Comparison of ENCODE assay signal across 9 cellular contexts in genomic region chr5:142025637-142026036, GRCh38. TPM values are rescaled to one million over a fixed set of nuclear protein-coding genes. Genes with fewer than 3 reads are reported as not detected.
DNase-seq lines count a peak whose midpoint lies in the region; ATAC-seq, FAIRE-seq and TF ChIP-seq lines count a peak whose summit lies in the region.
"Had no signal": no experiment of that assay in that cellular context is flagged by ENCODE, and none has a peak within 500 bp of the region (broad histone marks: within the 10 kb centered on the region; RNA-seq: fewer than 3 reads in every experiment).

No MANE protein-coding gene starts in this region.

- H3K9ac ChIP-seq in HUES6 (ENCODE audit: low read length) (no peak overlapping the region), K562 (ENCODE audit: insufficient read depth in 1 of 2, low read depth in 2 of 2, low read length in 2 of 2) (peak overlapping the region in 1 of 2 experiments; percentile 44; a peak in 2 of 4 replicates)

- H3K27me3 ChIP-seq in ACC112 (ENCODE audit: insufficient read depth, low read length) (no peaks in the 10 kb centered on the region; the same call in 1 of the 2 replicates), HUES6 (ENCODE audit: control insufficient read depth, insufficient read depth, low read length) (peaks cover 7% of the 10 kb centered on the region; the same call in 1 of the 2 replicates), K562 (ENCODE audit: control insufficient read depth in 2 of 2, insufficient read depth in 2 of 2, low read length in 2 of 2) (no peaks in the 10 kb centered on the region), pancreas (no peaks in the 10 kb centered on the region)

- no peaks in the 10 kb centered on the region for H3K9me3 Mint-ChIP-seq in naive thymus-derived CD8-positive, alpha-beta T cell

- no peaks in the 10 kb centered on the region for H3K79me2 ChIP-seq in ACC112 (ENCODE audit: control insufficient read depth, insufficient read depth, low read length, unreplicated experiment)
- no peaks in the 10 kb centered on the region for H3K79me2 ChIP-seq in K562 (ENCODE audit: control insufficient read depth, insufficient read depth, low read length)

- no peaks in the 10 kb centered on the region for H3K36me3 Mint-ChIP-seq in naive thymus-derived CD8-positive, alpha-beta T cell

- H3K27ac ChIP-seq in ACC112 (ENCODE audit: low read depth, low read length) (no peak overlapping the region), HUES6 (ENCODE audit: low read depth, low read length) (no peak overlapping the region), K562 (ENCODE audit: extremely low read depth, low read depth, low read length) (no peak overlapping the region; the same call in 2 of the 3 replicates), pancreas (no peak overlapping the region)

- H3K9me3 ChIP-seq in HUES6 (ENCODE audit: control insufficient read depth, insufficient read depth, low read depth, low read length) (no peaks in the 10 kb centered on the region), K562 (replicated peaks; ENCODE audit: control insufficient read depth, insufficient read depth, low read depth, low read length) (no peaks in the 10 kb centered on the region), pancreas (no peaks in the 10 kb centered on the region)

- no peaks in the 10 kb centered on the region for H4K20me1 ChIP-seq in K562 (replicated peaks; ENCODE audit: control insufficient read depth, insufficient read depth, low read length)

- H3K27me3 Mint-ChIP-seq in naive thymus-derived CD8-positive, alpha-beta T cell: peaks cover 0 to 8% (median 0%) of the 10 kb centered on the region in 5 donors

- intact Hi-C loops in K562 (cut with micrococcal nuclease) (no loop called here), pancreas (cut with DNase I) (no loop called here)

- in situ Hi-C loops in K562 (cut with MboI): no loop called here

- CTCF ChIA-PET in K562 (lab: Yijun Ruan, JAX; ENCODE audit: low intra/inter-chr PET ratio): no interaction called here

- peaks cover 12% of the 10 kb centered on the region for H3K4me1 ChIP-seq in ACC112 (ENCODE audit: control insufficient read depth, insufficient read depth, low read length, unreplicated experiment)
- H3K4me1 ChIP-seq in HUES6 (ENCODE audit: control insufficient read depth, insufficient read depth, low read length): no peaks in the 10 kb centered on the region
- peaks cover 4 to 6% of the 10 kb centered on the region in 2 experiments; a peak in 3 of 5 replicates for H3K4me1 ChIP-seq in K562 (replicated peaks in 1 of 2; ENCODE audit: control insufficient read depth in 2 of 2, insufficient read depth in 2 of 2, low read length in 2 of 2)
- peaks cover 0 to 5% (median 0%) of the 10 kb centered on the region in 3 donors for H3K4me1 ChIP-seq in pancreas

- H3K4me1 Mint-ChIP-seq in naive thymus-derived CD8-positive, alpha-beta T cell: peaks cover 8 to 20% (median 17%) of the 10 kb centered on the region in 4 donors

- FAIRE-seq in K562 (lab: Jason Lieb, UNC): no peak
- FAIRE-seq in pancreas (lab: Jason Lieb, UNC): no peak

- POLR2A ChIA-PET in K562 (lab: Yijun Ruan, JAX): interaction anchor here (0.9 to 1.4 kb wide), 2 partner anchors 11 to 84 kb away, joined by 3 to 5 read pairs; no protein-coding TSS in a partner anchor
- POLR2A ChIA-PET in naive thymus-derived CD8-positive, alpha-beta T cell (lab: Charles Lee): interaction anchor here (1.4 to 3.4 kb wide), 9 partner anchors 9 to 83 kb away, joined by 4 to 35 read pairs (median 9); partner anchors contain the start of genes GNPDA1 and NDFIP1

- ATAC-seq in K562: no peak
- no peak for ATAC-seq in naive thymus-derived CD8-positive, alpha-beta T cell
- ATAC-seq in pancreas: no peak
- ATAC-seq in GM21723 (IDR thresholded peaks at IDR 0.05; ENCODE audit: unreplicated experiment): no peak

- peak overlapping the region; percentile 82 to 96 (median 90) for H3K4me3 Mint-ChIP-seq in naive thymus-derived CD8-positive, alpha-beta T cell

- no peak for TF ChIP-seq CTCF in K562 (IDR thresholded peaks at IDR 0.05 in 2 of 3, conservative IDR thresholded peaks at IDR 0.05 in 1 of 3; ENCODE audit: insufficient read depth in 2 of 3, low read depth in 1 of 3, low read length in 3 of 3)
- no peak for TF ChIP-seq CTCF in GM10266 (IDR thresholded peaks at IDR 0.05; ENCODE audit: control insufficient read depth, insufficient read depth, low read depth, missing control alignments)
- no peak for TF ChIP-seq CTCF in pancreas (IDR thresholded peaks at IDR 0.05)

- H3K27ac Mint-ChIP-seq in naive thymus-derived CD8-positive, alpha-beta T cell: peak overlapping the region; percentile 90 to 100 (median 99)

- H3K4me3 ChIP-seq in ACC112 (ENCODE audit: low read depth, low read length) (peak overlapping the region; percentile 67), HUES6 (ENCODE audit: low read depth, low read length) (peak overlapping the region; percentile 62), K562 (no peak overlapping the region; the same call in 1 of the 2 replicates), pancreas (no peak overlapping the region)

- no peak for TF ChIP-seq POLR2A in K562 (conservative IDR thresholded peaks at IDR 0.05)

- H3K36me3 ChIP-seq in ACC112 (ENCODE audit: insufficient read depth, low read length) (no peaks in the 10 kb centered on the region), HUES6 (ENCODE audit: control insufficient read depth, insufficient read depth, low read length) (no peaks in the 10 kb centered on the region), K562 (ENCODE audit: control insufficient read depth, insufficient read depth, low read length) (no peaks in the 10 kb centered on the region), pancreas (no peaks in the 10 kb centered on the region)
- H3K36me3 ChIP-seq: cardiac muscle cell had no signal

- BruUV-seq in K562 (replicated peaks; lab: Mats Ljungman, UMichigan): no TSS peak

- H3K9me1 ChIP-seq in K562 (ENCODE audit: control insufficient read depth, insufficient read depth, low read length): no peaks in the 10 kb centered on the region

- no peak for TF ChIP-seq RAD21 in K562 (CRISPR knock-in tag; conservative IDR thresholded peaks at IDR 0.05 in 1 of 2, IDR thresholded peaks at IDR 0.05 in 1 of 2)

- WGBS in K562 (ENCODE audit: insufficient coverage, low coverage, missing lambda C conversion rate): 81% methylated on average over 7 of the region's 8 CpGs
- 75 to 77% methylated on average over 8 of the region's 8 CpGs for WGBS in pancreas, 2 donors

- H3K4me2 ChIP-seq in K562 (ENCODE audit: insufficient read depth, low read length): peak overlapping the region; percentile 66

- no peak for DNase-seq in K562 (ENCODE audit: extremely low read depth in 1 of 4, low spot score in 3 of 4)
- no peak for DNase-seq in naive thymus-derived CD8-positive, alpha-beta T cell
- DNase-seq in GM10266 (ENCODE audit: extremely low spot score): no peak
- no peak for DNase-seq in COLO829 (ENCODE audit: low spot score)
- DNase-seq in pancreas: no peak

- no peak for TF ChIP-seq EP300 in K562 (IDR thresholded peaks at IDR 0.05; ENCODE audit: low read length)

- peak overlapping the region; percentile 96 for H2AFZ ChIP-seq in ACC112 (ENCODE audit: low read length, unreplicated experiment)
- H2AFZ ChIP-seq in K562 (ENCODE audit: low read depth, low read length): peak overlapping the region; percentile 84

RNA-seq across cellular contexts. Expression of gene GNPDA1, which starts 12.8 kb away (rescaled TPM):
- total RNA-seq in K562 (2011; cell fraction: chromatin; rRNA removed; ENCODE audit: low replicate concordance): 19.7 and 24.1 TPM in 2 replicates
- 17.4 and 22.8 TPM in 2 replicates for total RNA-seq in K562 (2011; cell fraction: nucleolus; rRNA removed)
- 17.6 and 18.1 TPM in 2 replicates for total RNA-seq in K562 (2011; cell fraction: nucleoplasm; rRNA removed)
- total RNA-seq in K562 (2014; rRNA removed) (26.4 and 35.6 TPM in 2 replicates), K562 (2014; rRNA removed; fragmentation: Illumina TruSeq; extraction: Trizol) (50.2 and 52.2 TPM in 2 replicates), K562 (2015; rRNA removed; fragmentation: Illumina TruSeq; extraction: Trizol) (52.2 and 55.2 TPM in 2 replicates), K562 (2021) (36.6 and 40.2 TPM in 2 replicates), pancreas (10 to 100 TPM in 1 of 6 donors, 1 to 10 TPM in 5; 4.1 to 15.2 (median 7.4) TPM)
- polyA plus RNA-seq in K562 (2011; rRNA removed) (11.6 and 14.1 TPM in 2 replicates), K562 (2014; fragmentation: Illumina TruSeq; extraction: Trizol) (46.2 and 64.1 TPM in 2 replicates), K562 (2014; fragmentation: Nextera tagmentation; extraction: Ambion mirVana) (100 to 1,000 TPM; 119 to 145 TPM), K562 (2014; rRNA removed) (33.7 and 34.6 TPM in 2 replicates), pancreas (10 to 100 TPM in 1 of 2 donors, 1 to 10 TPM in 1; 8.7 to 15.5 TPM)
- polyA plus RNA-seq in K562 (2011; cell fraction: cytosol; rRNA removed): 15.5 and 20.6 TPM in 2 replicates
- polyA plus RNA-seq in K562 (2011; cell fraction: nucleus; rRNA removed): 20.8 and 22.1 TPM in 2 replicates
- polyA plus RNA-seq in K562 (2012): 42.3 and 44.7 TPM in 2 replicates
- 12.1 and 17.0 TPM in 2 replicates for polyA minus RNA-seq in K562 (2011; rRNA and poly(A)+ RNA removed)
- 13.9 and 18.3 TPM in 2 replicates for polyA minus RNA-seq in K562 (2011; cell fraction: cytosol; rRNA and poly(A)+ RNA removed)
- 11.1 and 11.6 TPM in 2 replicates for polyA minus RNA-seq in K562 (2011; cell fraction: nucleus; rRNA and poly(A)+ RNA removed)
- 10 to 100 TPM; 27.3 to 29.4 TPM for total RNA-seq in naive thymus-derived CD8-positive, alpha-beta T cell
- 10 to 100 TPM; 40.9 to 51.0 (median 43.9) TPM for polyA plus RNA-seq in naive thymus-derived CD8-positive, alpha-beta T cell

RNA-seq across cellular contexts. Expression of gene RNF14, which starts 56.7 kb away (rescaled TPM):
- 48.4 and 50.0 TPM in 2 replicates for total RNA-seq in K562 (2011; cell fraction: chromatin; rRNA removed; ENCODE audit: low replicate concordance)
- 25.0 and 27.0 TPM in 2 replicates for total RNA-seq in K562 (2011; cell fraction: nucleolus; rRNA removed)
- 37.1 and 41.4 TPM in 2 replicates for total RNA-seq in K562 (2011; cell fraction: nucleoplasm; rRNA removed)
- total RNA-seq in K562 (2014; rRNA removed) (36.3 and 49.4 TPM in 2 replicates), K562 (2014; rRNA removed; fragmentation: Illumina TruSeq; extraction: Trizol) (96.0 and 113 TPM in 2 replicates), K562 (2015; rRNA removed; fragmentation: Illumina TruSeq; extraction: Trizol) (63.5 and 65.7 TPM in 2 replicates), K562 (2021) (71.5 and 72.9 TPM in 2 replicates), pancreas (10 to 100 TPM; 15.4 to 30.4 (median 21.6) TPM)
- polyA plus RNA-seq in K562 (2011; rRNA removed) (40.2 and 75.1 TPM in 2 replicates), K562 (2014; fragmentation: Illumina TruSeq; extraction: Trizol) (91.6 and 94.7 TPM in 2 replicates), K562 (2014; fragmentation: Nextera tagmentation; extraction: Ambion mirVana) (100 to 1,000 TPM; 100 to 140 TPM), K562 (2014; rRNA removed) (38.1 and 41.4 TPM in 2 replicates), pancreas (10 to 100 TPM in 1 of 2 donors, 1 to 10 TPM in 1; 7.8 to 18.4 TPM)
- polyA plus RNA-seq in K562 (2011; cell fraction: cytosol; rRNA removed): 27.5 and 29.4 TPM in 2 replicates
- polyA plus RNA-seq in K562 (2011; cell fraction: nucleus; rRNA removed): 31.7 and 39.3 TPM in 2 replicates
- 71.4 and 72.1 TPM in 2 replicates for polyA plus RNA-seq in K562 (2012)
- polyA minus RNA-seq in K562 (2011; rRNA and poly(A)+ RNA removed): 49.8 and 68.3 TPM in 2 replicates
- 27.7 and 44.4 TPM in 2 replicates for polyA minus RNA-seq in K562 (2011; cell fraction: cytosol; rRNA and poly(A)+ RNA removed)
- polyA minus RNA-seq in K562 (2011; cell fraction: nucleus; rRNA and poly(A)+ RNA removed): 20.3 and 28.5 TPM in 2 replicates
- total RNA-seq in naive thymus-derived CD8-positive, alpha-beta T cell: 10 to 100 TPM; 31.3 to 31.6 TPM
- 10 to 100 TPM; 27.4 to 40.1 (median 30.1) TPM for polyA plus RNA-seq in naive thymus-derived CD8-positive, alpha-beta T cell

Comparison
In these comparisons a context has a peak if more than half of its experiments do, and no peak if none do; other contexts are left out.
1. H3K4me3 ChIP-seq: peak in ACC112 (single experiment) and HUES6 (single experiment); none in K562 (single experiment) and pancreas (0 of 4).